In genomic region chr15:63456253-63456652, GRCh38 we compare ENCODE assay signal across 1 cellular context.
TF ChIP-seq lines count a peak whose summit lies in the region.

No MANE protein-coding gene starts in this region.

TF ChIP-seq in HepG2, 621 proteins besides CTCF, POLR2A, EP300 and RAD21 (continued from another document):
- TF ChIP-seq AHDC1 (CRISPR knock-in tag; IDR thresholded peaks at IDR 0.05; ENCODE audit: borderline replicate concordance) = no peak
- TF ChIP-seq FOSL2 (CRISPR knock-in tag; IDR thresholded peaks at IDR 0.05) = no peak
- no peak for TF ChIP-seq TEF (CRISPR knock-in tag; IDR thresholded peaks at IDR 0.05)
- no peak for TF ChIP-seq ZNF747 (CRISPR knock-in tag; IDR thresholded peaks at IDR 0.05; ENCODE audit: borderline replicate concordance)
- TF ChIP-seq KLF13 (CRISPR knock-in tag; IDR thresholded peaks at IDR 0.05) = no peak
- TF ChIP-seq ZNF235 (CRISPR knock-in tag; IDR thresholded peaks at IDR 0.05; ENCODE audit: borderline replicate concordance) = no peak
- no peak for TF ChIP-seq U2AF1 (optimal IDR thresholded peaks at IDR 0.05; ENCODE audit: low read depth, low read length)
- TF ChIP-seq ETV5 (CRISPR knock-in tag; IDR thresholded peaks at IDR 0.05; ENCODE audit: borderline replicate concordance) = no peak
- no peak for TF ChIP-seq GATAD1 (CRISPR knock-in tag; IDR thresholded peaks at IDR 0.05)
- no peak for TF ChIP-seq FLYWCH1 (CRISPR knock-in tag; IDR thresholded peaks at IDR 0.05)
- no peak for TF ChIP-seq NBN (conservative IDR thresholded peaks at IDR 0.05)
- no peak for TF ChIP-seq MEF2D (CRISPR knock-in tag; IDR thresholded peaks at IDR 0.05)
